ENCODE assay signal across 8 cellular contexts in genomic region chr10:117374506-117375359, GRCh38.
DNase-seq lines count a peak whose midpoint lies in the region; ATAC-seq and TF ChIP-seq lines count a peak whose summit lies in the region.

No MANE protein-coding gene starts in this region.

- H3K9ac ChIP-seq in DND-41 (ENCODE audit: low read depth, low read length): peak overlapping the region; percentile 93

- H2AFZ ChIP-seq in DND-41 (ENCODE audit: low read depth, low read length): peak overlapping the region; percentile 79

- peak overlapping the region; percentile 99 for H3K4me2 ChIP-seq in DND-41 (ENCODE audit: insufficient read depth, low read length)

- H4K20me1 ChIP-seq in DND-41 (ENCODE audit: insufficient read depth, low read length): peaks cover 44% of the 10 kb centered on the region

- peak; percentile 50 for ATAC-seq in DND-41 (ENCODE audit: insufficient read depth, low read depth)
- peak; percentile 48 for ATAC-seq in GM19455 (IDR thresholded peaks at IDR 0.05; ENCODE audit: unreplicated experiment)
- peak; percentile 25 for ATAC-seq in HG03442 (IDR thresholded peaks at IDR 0.05; ENCODE audit: unreplicated experiment)

- peak overlapping the region; percentile 75 to 97 for H3K4me3 ChIP-seq in DND-41 (ENCODE audit: low read depth in 1 of 2, low read length in 2 of 2)

- peaks cover 54% of the 10 kb centered on the region for H3K79me2 ChIP-seq in DND-41 (ENCODE audit: insufficient read depth, low read length)

- peaks cover 11% of the 10 kb centered on the region for H3K36me3 ChIP-seq in DND-41 (ENCODE audit: insufficient read depth, low read length)

- DNase-seq in DND-41: no peak
- peak; percentile 20 for DNase-seq in T1000 (lab: John Stamatoyannopoulos, UW)
- DNase-seq in kidney tubule cell (ENCODE audit: low spot score): peak; percentile 39
- DNase-seq in stimulated activated CD4-positive, alpha-beta T cell treated with anti-CD3 and anti-CD28 coated beads, Interleukin-12 subunit alpha, Interleukin-12 subunit beta, amount 100 ng/mL, for 4 hours: peak; percentile 23
- no peak for DNase-seq in NCI-H226

- H3K9me3 ChIP-seq in DND-41 (ENCODE audit: insufficient read depth, low read length, severe bottlenecking): no peaks in the 10 kb centered on the region

- H3K27ac ChIP-seq in DND-41 (ENCODE audit: low read length) (peak overlapping the region; percentile 57), cingulate gyrus (ENCODE audit: low read depth, low read length) (peak overlapping the region; percentile 60)

- TF ChIP-seq CTCF in DND-41 (IDR thresholded peaks at IDR 0.05; ENCODE audit: borderline replicate concordance, extremely low read depth, low read length, poor library complexity, severe bottlenecking): no peak

- peaks cover 47% of the 10 kb centered on the region for H3K4me1 ChIP-seq in DND-41 (ENCODE audit: insufficient read depth, low read length)

- H3K27me3 ChIP-seq in DND-41 (ENCODE audit: insufficient read depth, low read length, poor library complexity): peaks cover 22% of the 10 kb centered on the region

Comparison
In these comparisons a context has a peak if more than half of its experiments do, and no peak if none do; other contexts are left out.
1. DNase-seq: peak in T1000 (single experiment), kidney tubule cell (single experiment) and stimulated activated CD4-positive, alpha-beta T cell treated with anti-CD3 and anti-CD28 coated beads, Interleukin-12 subunit alpha, Interleukin-12 subunit beta, amount 100 ng/mL, for 4 hours (single experiment); none in DND-41 (single experiment) and NCI-H226 (single experiment).
2. Peak in every context shown above with its lines, with median percentiles within 50 percentile points of each other: ATAC-seq.